ENCODE assay signal across 14 cellular contexts in genomic region chr2:133953524-133953923, GRCh38.
DNase-seq lines count a peak whose midpoint lies in the region; ATAC-seq and TF ChIP-seq lines count a peak whose summit lies in the region.
"Had no signal": no experiment of that assay in that cellular context is flagged by ENCODE, and none has a peak within 500 bp of the region (broad histone marks: within the 10 kb centered on the region; RNA-seq: fewer than 3 reads in every experiment).

No MANE protein-coding gene starts in this region.

- H3K9me3 Mint-ChIP-seq in memory B cell: peaks cover 4% of the 10 kb centered on the region
- H3K9me3 Mint-ChIP-seq: natural killer cell treated with Interleukin-12 subunit alpha and Interleukin-12 subunit beta and Interleukin-15 and Interleukin-18, amount 100 ng/mL, for 72 hours had no signal

- H3K4me1 Mint-ChIP-seq in memory B cell: peaks cover 54% of the 10 kb centered on the region
- H3K4me1 Mint-ChIP-seq: immature natural killer cell had no signal

- H3K36me3 Mint-ChIP-seq in memory B cell: no peaks in the 10 kb centered on the region
- H3K36me3 Mint-ChIP-seq: immature natural killer cell; natural killer cell treated with Interleukin-12 subunit alpha and Interleukin-12 subunit beta and Interleukin-15 and Interleukin-18, amount 100 ng/mL, for 72 hours had no signal

- peak overlapping the region; percentile 45 for H3K4me3 Mint-ChIP-seq in memory B cell
- H3K4me3 Mint-ChIP-seq: immature natural killer cell; natural killer cell treated with Interleukin-12 subunit alpha and Interleukin-12 subunit beta and Interleukin-15 and Interleukin-18, amount 100 ng/mL, for 72 hours had no signal

- DNase-seq in memory B cell (ENCODE audit: low spot score in 2 of 2) (peak; percentile 27 to 53), NCI-H2107 (lab: John Stamatoyannopoulos, UW) (no peak), erythroblast (lab: John Stamatoyannopoulos, UW) (no peak)
- DNase-seq in activated CD4-positive, alpha-beta T cell treated with anti-CD3 and anti-CD28 coated beads for 4 hours: no peak
- no peak for DNase-seq in activated CD4-positive, alpha-beta T cell treated with anti-CD3 and anti-CD28 coated beads for 48 hours
- DNase-seq: immature natural killer cell; KG1; NCI-H524; stimulated activated naive CD4-positive, alpha-beta T cell; T-helper 1 cell had no signal

- peak overlapping the region; percentile 10 for H3K27ac Mint-ChIP-seq in memory B cell
- H3K27ac Mint-ChIP-seq: immature natural killer cell; natural killer cell treated with Interleukin-12 subunit alpha and Interleukin-12 subunit beta and Interleukin-15 and Interleukin-18, amount 100 ng/mL, for 72 hours had no signal

- ATAC-seq in GM19025 (IDR thresholded peaks at IDR 0.05; ENCODE audit: low read depth, unreplicated experiment): peak; percentile 76
- peak; percentile 71 for ATAC-seq in HG02588 (IDR thresholded peaks at IDR 0.05; ENCODE audit: unreplicated experiment)
- peak; percentile 78 for ATAC-seq in HG03442 (IDR thresholded peaks at IDR 0.05; ENCODE audit: unreplicated experiment)
- peak; percentile 90 for ATAC-seq in memory B cell (ENCODE audit: low read depth)
- ATAC-seq: natural killer cell treated with Interleukin-12 subunit alpha and Interleukin-12 subunit beta and Interleukin-15 and Interleukin-18, amount 100 ng/mL, for 72 hours had no signal

- no peaks in the 10 kb centered on the region for H3K27me3 Mint-ChIP-seq in memory B cell

- TF ChIP-seq POLR2A in erythroblast (IDR thresholded peaks at IDR 0.05; ENCODE audit: low read length): no peak

Comparison
In these comparisons a context has a peak if more than half of its experiments do, and no peak if none do; other contexts are left out.
1. DNase-seq: peak in memory B cell (2 of 2); none in activated CD4-positive, alpha-beta T cell treated with anti-CD3 and anti-CD28 coated beads for 4 hours (0 of 2), NCI-H2107 (single experiment), erythroblast (0 of 2) and activated CD4-positive, alpha-beta T cell treated with anti-CD3 and anti-CD28 coated beads for 48 hours (single experiment).
2. Peak in every context shown above with its lines, with median percentiles within 50 percentile points of each other: ATAC-seq.